ENCODE assay signal across 3 cellular contexts in genomic region chr3:73835945-73836344, GRCh38.
"Had no signal": no experiment of that assay in that cellular context is flagged by ENCODE, and none has a peak within 500 bp of the region (broad histone marks: within the 10 kb centered on the region; RNA-seq: fewer than 3 reads in every experiment).

No MANE protein-coding gene starts in this region.

- H3K4me3 ChIP-seq: GM12878 had no signal

- DNase-seq: GDM1, GF-D8 had no signal
